In genomic region chr14:88272390-88273019, GRCh38 we compare ENCODE assay signal across 26 cellular contexts. TPM values are rescaled to one million over a fixed set of nuclear protein-coding genes. Genes with fewer than 3 reads are reported as not detected.
"Had no signal": no experiment of that assay in that cellular context is flagged by ENCODE, and none has a peak within 500 bp of the region (broad histone marks: within the 10 kb centered on the region; RNA-seq: fewer than 3 reads in every experiment).

No MANE protein-coding gene starts in this region.

- ATAC-seq: activated CD4-positive, alpha-beta T cell treated with anti-CD3 and anti-CD28 coated beads for 36 hours; activated CD8-positive, alpha-beta T cell treated with anti-CD3 and anti-CD28 coated beads for 36 hours; activated T-cell treated with anti-CD3 and anti-CD28 coated beads, Interleukin-2, amount 50 U/mL, for 72 hours; Panc1 had no signal

- DNase-seq: activated CD4-positive, alpha-beta T cell treated with anti-CD3 and anti-CD28 coated beads for 36 hours; activated CD8-positive, alpha-beta memory T cell treated with anti-CD3 and anti-CD28 coated beads, Interleukin-2, amount 50 U/mL, for 4 hours; activated CD8-positive, alpha-beta T cell treated with anti-CD3 and anti-CD28 coated beads for 36 hours; activated gamma-delta T cell treated with Interleukin-2 at 50 U/mL for 16 hours; activated naive CD4-positive, alpha-beta T cell treated with anti-CD3 and anti-CD28 coated beads, Interleukin-2, amount 10 ng/mL, durations not matched to agents 7 days and 5 days; activated naive CD8-positive, alpha-beta T cell treated with anti-CD3 and anti-CD28 coated beads for 36 hours; activated T-cell treated with anti-CD3 and anti-CD28 coated beads, Interleukin-2, amount 50 U/mL, for 72 hours; brain microvascular endothelial cell; Kasumi-1; NCI-H1105 treated with DMSO at 0.1 percent for 48 hours; NCI-H1436 treated with DMSO at 0.1 percent for 48 hours; NCI-H2081; NCI-H510A treated with DMSO at 0.1 percent for 48 hours; NCI-H69; NK-92 treated with Interleukin-12 subunit alpha and Interleukin-12 subunit beta, amount 100 ng/mL, for 24 hours; OCI-M1; Right ventricle myocardium superior; RPMI8226; SJCRH30; SK-N-SH; T-helper 1 cell; WERI-Rb-1 had no signal

- H3K9ac ChIP-seq: SK-N-SH had no signal

- H3K4me2 ChIP-seq: SK-N-SH had no signal

- H3K36me3 ChIP-seq: brain microvascular endothelial cell, SJCRH30, WERI-Rb-1 had no signal

- H3K36me3 Mint-ChIP-seq: activated naive CD4-positive, alpha-beta T cell treated with anti-CD3 and anti-CD28 coated beads, Interleukin-2, amount 10 ng/mL, durations not matched to agents 7 days and 5 days; activated naive CD8-positive, alpha-beta T cell treated with anti-CD3 and anti-CD28 coated beads for 36 hours had no signal

- H3K4me1 Mint-ChIP-seq: activated CD4-positive, alpha-beta T cell treated with anti-CD3 and anti-CD28 coated beads for 36 hours; activated naive CD4-positive, alpha-beta T cell treated with anti-CD3 and anti-CD28 coated beads, Interleukin-2, amount 10 ng/mL, durations not matched to agents 7 days and 5 days; activated naive CD8-positive, alpha-beta T cell treated with anti-CD3 and anti-CD28 coated beads for 36 hours had no signal

- H3K27me3 ChIP-seq: brain microvascular endothelial cell, SJCRH30 had no signal

- H3K4me3 Mint-ChIP-seq: activated CD4-positive, alpha-beta T cell treated with anti-CD3 and anti-CD28 coated beads for 36 hours; activated CD8-positive, alpha-beta T cell treated with anti-CD3 and anti-CD28 coated beads for 36 hours; activated naive CD4-positive, alpha-beta T cell treated with anti-CD3 and anti-CD28 coated beads, Interleukin-2, amount 10 ng/mL, durations not matched to agents 7 days and 5 days; activated naive CD8-positive, alpha-beta T cell treated with anti-CD3 and anti-CD28 coated beads for 36 hours; activated T-cell treated with anti-CD3 and anti-CD28 coated beads, Interleukin-2, amount 50 U/mL, for 72 hours had no signal

- H3K9me3 Mint-ChIP-seq: activated CD8-positive, alpha-beta T cell treated with anti-CD3 and anti-CD28 coated beads for 36 hours; activated naive CD4-positive, alpha-beta T cell treated with anti-CD3 and anti-CD28 coated beads, Interleukin-2, amount 10 ng/mL, durations not matched to agents 7 days and 5 days; activated naive CD8-positive, alpha-beta T cell treated with anti-CD3 and anti-CD28 coated beads for 36 hours; activated T-cell treated with anti-CD3 and anti-CD28 coated beads, Interleukin-2, amount 50 U/mL, for 72 hours; activated T-helper 2 cell treated with anti-CD3 and anti-CD28 coated beads, Interferon-gamma antibody, Interleukin-2, Interleukin-4, amounts not matched to agents 10 μg/mL and 5 μg/mL and 100 μg/mL, durations not matched to agents 14 hours and 24 hours and 36 hours had no signal

- H3K4me1 ChIP-seq: SJCRH30 had no signal

- H3K27ac ChIP-seq: brain microvascular endothelial cell, SJCRH30, WERI-Rb-1 had no signal

- H3K9me2 ChIP-seq: SK-N-SH had no signal

- H3K27ac Mint-ChIP-seq: activated CD4-positive, alpha-beta T cell treated with anti-CD3 and anti-CD28 coated beads for 36 hours; activated CD8-positive, alpha-beta T cell treated with anti-CD3 and anti-CD28 coated beads for 36 hours; activated naive CD4-positive, alpha-beta T cell treated with anti-CD3 and anti-CD28 coated beads, Interleukin-2, amount 10 ng/mL, durations not matched to agents 7 days and 5 days; activated naive CD8-positive, alpha-beta T cell treated with anti-CD3 and anti-CD28 coated beads for 36 hours; activated T-cell treated with anti-CD3 and anti-CD28 coated beads, Interleukin-2, amount 50 U/mL, for 72 hours; activated T-helper 2 cell treated with anti-CD3 and anti-CD28 coated beads, Interferon-gamma antibody, Interleukin-2, Interleukin-4, amounts not matched to agents 10 μg/mL and 5 μg/mL and 100 μg/mL, durations not matched to agents 14 hours and 24 hours and 36 hours had no signal

- H3K9me3 ChIP-seq: SJCRH30, SK-N-SH had no signal

- H3K4me3 ChIP-seq: SJCRH30 had no signal

RNA-seq across cellular contexts. Expression of gene KCNK10, which starts 50.6 kb away (rescaled TPM):
- total RNA-seq: activated CD4-positive, alpha-beta T cell treated with anti-CD3 and anti-CD28 coated beads for 36 hours; activated CD8-positive, alpha-beta T cell treated with anti-CD3 and anti-CD28 coated beads for 36 hours; activated naive CD8-positive, alpha-beta T cell treated with anti-CD3 and anti-CD28 coated beads for 36 hours; activated T-helper 2 cell treated with anti-CD3 and anti-CD28 coated beads, Interferon-gamma antibody, Interleukin-2, Interleukin-4, amounts not matched to agents 10 μg/mL and 5 μg/mL and 100 μg/mL, durations not matched to agents 14 hours and 24 hours and 36 hours; cardiac septum; Right ventricle myocardium superior; T-helper 2 cell treated with Interferon-gamma antibody and Interleukin-4, amounts not matched to agents 100 ng/mL and 5 ng/mL, for 36 hours had no signal
- polyA plus RNA-seq: SK-N-SH had no signal
